8 cellular contexts compared by ENCODE assay signal in the genomic region with DNA sequence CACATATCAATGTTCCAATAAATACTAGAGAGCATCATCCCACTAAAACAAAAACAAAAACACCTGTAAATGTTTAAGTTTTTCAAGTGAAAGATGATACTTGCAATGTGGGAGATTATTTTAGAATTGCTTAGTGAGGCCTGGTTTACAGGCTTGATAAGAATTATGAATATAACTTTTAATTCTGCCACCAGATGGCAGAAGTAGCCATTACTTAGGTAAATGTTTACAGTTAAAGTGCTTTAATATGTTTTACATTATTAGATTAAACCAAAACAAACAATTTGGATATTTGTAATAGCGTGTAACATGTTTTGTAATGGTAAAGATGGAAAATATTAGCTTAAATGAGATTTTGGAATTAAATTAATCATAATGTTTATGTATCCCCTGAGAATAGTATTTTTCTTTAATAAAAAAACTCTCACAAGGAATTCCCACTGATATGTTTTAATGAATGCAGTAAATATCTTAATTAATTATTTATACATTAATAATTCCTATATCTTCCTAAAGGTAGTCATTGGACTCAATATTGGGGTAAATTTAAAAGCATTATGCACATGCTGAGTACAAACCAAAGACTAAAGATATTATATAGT.
DNase-seq lines count a peak whose midpoint lies in the region; ATAC-seq and TF ChIP-seq lines count a peak whose summit lies in the region.

No MANE protein-coding gene starts in this region.

- POLR2A ChIA-PET in AG04450 (lab: Yijun Ruan, JAX) = no interaction called here

- no peaks in the 10 kb centered on the region for H3K9me3 Mint-ChIP-seq in glutamatergic neuron (ENCODE audit: unreplicated experiment)

- no peaks in the 10 kb centered on the region for H3K27me3 ChIP-seq in AG04450 (ENCODE audit: control insufficient read depth, insufficient read depth, low read length)

- DNase-seq in AG04450 (ENCODE audit: low read depth, low spot score) = no peak
- DNase-seq in RPMI8226 = peak; percentile 35
- no peak for DNase-seq in glutamatergic neuron
- DNase-seq in COLO829 (ENCODE audit: low spot score) = no peak
- DNase-seq in activated naive CD4-positive, alpha-beta T cell treated with anti-CD3 and anti-CD28 coated beads, Interleukin-2, amount 50 U/mL, for 16 hours = no peak
- no peak for DNase-seq in central memory CD4-positive, alpha-beta T cell

- H3K27ac ChIP-seq in AG04450 (ENCODE audit: low read depth, low read length) = no peak overlapping the region

- CTCF ChIA-PET in AG04450 (lab: Charles Lee) = interaction anchor here (0.7 to 2.7 kb wide), 6 partner anchors 9 to 605 kb away, joined by 3 to 16 read pairs (median 5); a partner anchor contains a TSS

- H3K4me3 Mint-ChIP-seq in glutamatergic neuron (ENCODE audit: unreplicated experiment) = no peak overlapping the region

- ATAC-seq in GM21723 (IDR thresholded peaks at IDR 0.05; ENCODE audit: unreplicated experiment) (peak; percentile 54), HG03097 (IDR thresholded peaks at IDR 0.05; ENCODE audit: low FRiP score, unreplicated experiment) (no peak)

- no peak overlapping the region for H3K27ac Mint-ChIP-seq in glutamatergic neuron (ENCODE audit: unreplicated experiment)

- no peaks in the 10 kb centered on the region for H3K27me3 Mint-ChIP-seq in glutamatergic neuron (ENCODE audit: unreplicated experiment)

- H3K36me3 Mint-ChIP-seq in glutamatergic neuron (ENCODE audit: unreplicated experiment) = no peaks in the 10 kb centered on the region

- H3K4me1 Mint-ChIP-seq in glutamatergic neuron (ENCODE audit: low read depth, unreplicated experiment) = no peaks in the 10 kb centered on the region

- no peak overlapping the region for H3K4me3 ChIP-seq in AG04450 (ENCODE audit: low read depth, low read length)

- H3K9me3 ChIP-seq in AG04450 (ENCODE audit: control insufficient read depth, insufficient read depth, low read length) = no peaks in the 10 kb centered on the region

- TF ChIP-seq CTCF in AG04450 (IDR thresholded peaks at IDR 0.05; ENCODE audit: low read depth, low read length) (peak; percentile 47), glutamatergic neuron (IDR thresholded peaks at IDR 0.05; ENCODE audit: partially characterized antibody, unreplicated experiment) (peak; percentile 45)
